ENCODE assay signal across 20 cellular contexts in the genomic region with DNA sequence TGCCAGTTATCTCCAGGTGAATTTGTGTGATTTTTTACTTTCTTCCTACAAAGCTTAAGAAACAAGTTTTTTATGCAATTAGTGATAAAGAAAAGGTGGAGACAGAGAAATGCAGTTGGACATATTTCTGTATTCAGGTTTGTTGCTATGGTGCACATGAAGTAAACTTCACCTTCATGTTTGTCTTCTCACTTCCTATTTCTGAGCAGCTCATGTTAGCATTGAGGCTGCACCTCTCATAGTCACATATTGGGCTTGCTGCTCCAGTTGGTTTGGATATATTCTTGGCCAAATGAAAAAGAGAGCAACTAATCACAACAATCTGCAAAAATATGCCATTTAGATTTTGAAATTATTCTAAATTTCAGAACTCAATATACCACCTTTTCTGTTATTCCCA.
A peak's percentile ranks its signal among the peaks of the same experiment; 100 is the strongest.
DNase-seq lines count a peak whose midpoint lies in the region; ATAC-seq and TF ChIP-seq lines count a peak whose summit lies in the region.
"Had no signal": no experiment of that assay in that cellular context is flagged by ENCODE, and none has a peak within 500 bp of the region (broad histone marks: within the 10 kb centered on the region; RNA-seq: fewer than 3 reads in every experiment).

No MANE protein-coding gene starts in this region.

- H3K23ac ChIP-seq in trophoblast cell (ENCODE audit: low read length), result no peak overlapping the region

- no peaks in the 10 kb centered on the region for H3K4me1 ChIP-seq in tibial nerve
- H3K4me1 ChIP-seq in trophoblast cell (ENCODE audit: control insufficient read depth in 1 of 2, insufficient read depth in 2 of 2, low read length in 2 of 2), result no peaks in the 10 kb centered on the region
- H3K4me1 ChIP-seq: HAP-1, SJCRH30 had no signal

- DNase-seq in memory B cell (ENCODE audit: low spot score in 2 of 2) (no peak), tibial nerve (ENCODE audit: low spot score in 2 of 2) (no peak), trophoblast cell (no peak)
- DNase-seq: C1 segment of cervical spinal cord; CD8-positive, alpha-beta memory T cell; DMS79 treated with DMSO at 0.1 percent for 48 hours; KBM-7; NCI-H1417 treated with DMSO at 0.1 percent for 48 hours; NCI-H187 treated with DMSO at 0.1 percent for 48 hours; NCI-H226; NCI-H526; SJCRH30; T1000 had no signal

- H4K12ac ChIP-seq in trophoblast cell (ENCODE audit: low read depth, low read length), result no peak overlapping the region

- H3K27ac Mint-ChIP-seq in memory B cell, result no peak overlapping the region
- H3K27ac Mint-ChIP-seq: CD8-positive, alpha-beta memory T cell had no signal

- H3K9ac ChIP-seq in trophoblast cell (ENCODE audit: low read length), result no peak overlapping the region

- no peak overlapping the region for H3K18ac ChIP-seq in trophoblast cell (ENCODE audit: low read length)

- H3K79me1 ChIP-seq in trophoblast cell (ENCODE audit: low read length), result no peaks in the 10 kb centered on the region

- no peaks in the 10 kb centered on the region for H3K79me2 ChIP-seq in trophoblast cell (ENCODE audit: control insufficient read depth, insufficient read depth, low read length, poor library complexity)

- ATAC-seq in GM19043 (IDR thresholded peaks at IDR 0.05; ENCODE audit: low read depth, unreplicated experiment), result peak; percentile 59
- peak; percentile 80 for ATAC-seq in HG02938 (IDR thresholded peaks at IDR 0.05; ENCODE audit: unreplicated experiment)
- ATAC-seq in HG03432 (IDR thresholded peaks at IDR 0.05; ENCODE audit: unreplicated experiment), result peak; percentile 59
- ATAC-seq in memory B cell (ENCODE audit: low read depth), result peak; percentile 99
- no peak for ATAC-seq in HG02571 (IDR thresholded peaks at IDR 0.05; ENCODE audit: unreplicated experiment)
- ATAC-seq: HepG2, Panc1 had no signal

- no peak for TF ChIP-seq CTCF in tibial nerve (IDR thresholded peaks at IDR 0.05)

- no peak overlapping the region for H3K4me2 ChIP-seq in trophoblast cell (ENCODE audit: low read length)

- H3K27me3 ChIP-seq in tibial nerve, result no peaks in the 10 kb centered on the region
- H3K27me3 ChIP-seq in trophoblast cell (ENCODE audit: insufficient read depth, low read length), result no peaks in the 10 kb centered on the region
- H3K27me3 ChIP-seq: SJCRH30 had no signal

- no peak overlapping the region for H4K8ac ChIP-seq in trophoblast cell (ENCODE audit: low read depth, low read length)

- H3K27ac ChIP-seq in tibial nerve (no peak overlapping the region), trophoblast cell (ENCODE audit: low read depth, low read length) (no peak overlapping the region)
- H3K27ac ChIP-seq: SJCRH30 had no signal

- no peaks in the 10 kb centered on the region for H3K4me1 Mint-ChIP-seq in memory B cell
- H3K4me1 Mint-ChIP-seq: CD8-positive, alpha-beta memory T cell had no signal

- no peak for TF ChIP-seq EP300 in tibial nerve (IDR thresholded peaks at IDR 0.05)

- no peak for TF ChIP-seq POLR2A in tibial nerve (IDR thresholded peaks at IDR 0.05)

- no peak overlapping the region for H2BK5ac ChIP-seq in trophoblast cell (ENCODE audit: low read depth, low read length, poor library complexity)

- no peaks in the 10 kb centered on the region for H3K36me3 Mint-ChIP-seq in memory B cell
- H3K36me3 Mint-ChIP-seq: CD8-positive, alpha-beta memory T cell had no signal

- H3K9me3 ChIP-seq in tibial nerve (no peaks in the 10 kb centered on the region), trophoblast cell (ENCODE audit: insufficient read depth, low read depth, low read length) (no peaks in the 10 kb centered on the region)
- H3K9me3 ChIP-seq: HAP-1, SJCRH30 had no signal

- H2BK12ac ChIP-seq in trophoblast cell (ENCODE audit: low read length), result no peak overlapping the region

- H3K4ac ChIP-seq in trophoblast cell (ENCODE audit: low read depth, low read length), result no peak overlapping the region

- no peaks in the 10 kb centered on the region for H3K27me3 Mint-ChIP-seq in memory B cell
- H3K27me3 Mint-ChIP-seq: CD8-positive, alpha-beta memory T cell had no signal

- no peak overlapping the region for H3K4me3 Mint-ChIP-seq in memory B cell
- H3K4me3 Mint-ChIP-seq: CD8-positive, alpha-beta memory T cell had no signal

- H2AK5ac ChIP-seq in trophoblast cell (ENCODE audit: low read length), result no peak overlapping the region

- H4K91ac ChIP-seq in trophoblast cell (ENCODE audit: low read depth, low read length), result no peak overlapping the region

- H3K4me3 ChIP-seq in tibial nerve, result no peak overlapping the region
- no peak overlapping the region for H3K4me3 ChIP-seq in trophoblast cell (ENCODE audit: low read depth, low read length)
- H3K4me3 ChIP-seq: HAP-1, SJCRH30 had no signal

- no peaks in the 10 kb centered on the region for H3K9me3 Mint-ChIP-seq in memory B cell

- no peak overlapping the region for H2BK120ac ChIP-seq in trophoblast cell (ENCODE audit: insufficient read depth, low read length, poor library complexity)

- H3K36me3 ChIP-seq in tibial nerve, result no peaks in the 10 kb centered on the region
- no peaks in the 10 kb centered on the region for H3K36me3 ChIP-seq in trophoblast cell (ENCODE audit: control insufficient read depth in 1 of 2, insufficient read depth in 2 of 2, low read length in 2 of 2)
- H3K36me3 ChIP-seq: HAP-1, SJCRH30 had no signal

- no peak overlapping the region for H2AFZ ChIP-seq in trophoblast cell (ENCODE audit: insufficient read depth, low read length, poor library complexity)

- no peak overlapping the region for H3K14ac ChIP-seq in trophoblast cell (ENCODE audit: low read length)
